In the genomic region with DNA sequence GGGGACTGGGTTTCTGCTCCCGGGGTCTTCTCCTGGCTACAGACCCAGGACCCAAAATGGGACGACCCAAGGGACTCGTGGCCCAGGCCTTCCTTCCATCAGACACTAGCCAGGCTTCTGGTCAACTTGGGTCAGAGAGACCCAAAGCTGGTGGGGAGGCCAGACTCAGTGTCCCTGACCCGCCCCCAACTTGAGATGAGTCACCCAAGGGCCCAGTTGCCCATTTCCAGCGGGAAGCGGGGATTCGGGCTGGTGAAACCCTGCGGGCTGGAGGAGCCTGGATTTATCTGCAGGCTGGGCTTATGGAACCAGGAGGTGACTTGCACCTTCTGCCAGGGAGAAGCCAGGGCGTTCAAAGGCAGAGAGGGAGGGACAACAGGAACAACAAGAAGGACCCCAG, we compare ENCODE assay signal across 15 cellular contexts.
"Had no signal": no experiment of that assay in that cellular context is flagged by ENCODE, and none has a peak within 500 bp of the region (broad histone marks: within the 10 kb centered on the region; RNA-seq: fewer than 3 reads in every experiment).

No MANE protein-coding gene starts in this region.

- H3K4me1 Mint-ChIP-seq: activated CD4-positive, alpha-beta memory T cell treated with anti-CD3 and anti-CD28 coated beads, Interleukin-2, amount 10 ng/mL, durations not matched to agents 7 days and 5 days; activated CD4-positive, alpha-beta T cell treated with anti-CD3 and anti-CD28 coated beads for 36 hours; stimulated activated memory B cell treated with anti-CD40 and anti-IgM and Interleukin-4, amounts not matched to agents 10 μg/mL and 1 μg/mL and 100 μg/mL, for 72 hours had no signal

- ATAC-seq: activated CD4-positive, alpha-beta T cell treated with anti-CD3 and anti-CD28 coated beads for 36 hours; left lobe of liver; stimulated activated memory B cell treated with anti-CD40 and anti-IgM and Interleukin-4, amounts not matched to agents 10 μg/mL and 1 μg/mL and 100 μg/mL, for 72 hours had no signal

- H3K9me3 ChIP-seq: colonic mucosa, transverse colon had no signal

- FAIRE-seq: frontal cortex had no signal

- H3K9me3 Mint-ChIP-seq: activated CD4-positive, alpha-beta memory T cell treated with anti-CD3 and anti-CD28 coated beads, Interleukin-2, amount 10 ng/mL, durations not matched to agents 7 days and 5 days; nephron; stimulated activated memory B cell treated with anti-CD40 and anti-IgM and Interleukin-4, amounts not matched to agents 10 μg/mL and 1 μg/mL and 100 μg/mL, for 72 hours had no signal

- H3K4me1 ChIP-seq: colonic mucosa had no signal

- H3K27me3 ChIP-seq: cardiac muscle cell, colonic mucosa, transverse colon had no signal

- H3K9ac ChIP-seq: parathyroid adenoma had no signal

- H3K4me3 ChIP-seq: cardiac muscle cell, colonic mucosa, transverse colon had no signal

- H3K27ac Mint-ChIP-seq: activated CD4-positive, alpha-beta memory T cell treated with anti-CD3 and anti-CD28 coated beads, Interleukin-2, amount 10 ng/mL, durations not matched to agents 7 days and 5 days; activated CD4-positive, alpha-beta T cell treated with anti-CD3 and anti-CD28 coated beads for 36 hours; stimulated activated memory B cell treated with anti-CD40 and anti-IgM and Interleukin-4, amounts not matched to agents 10 μg/mL and 1 μg/mL and 100 μg/mL, for 72 hours had no signal

- H3K27me3 Mint-ChIP-seq: activated CD4-positive, alpha-beta memory T cell treated with anti-CD3 and anti-CD28 coated beads, Interleukin-2, amount 10 ng/mL, durations not matched to agents 7 days and 5 days; activated CD4-positive, alpha-beta T cell treated with anti-CD3 and anti-CD28 coated beads for 36 hours; stimulated activated memory B cell treated with anti-CD40 and anti-IgM and Interleukin-4, amounts not matched to agents 10 μg/mL and 1 μg/mL and 100 μg/mL, for 72 hours had no signal

- H3K4me3 Mint-ChIP-seq: activated CD4-positive, alpha-beta memory T cell treated with anti-CD3 and anti-CD28 coated beads, Interleukin-2, amount 10 ng/mL, durations not matched to agents 7 days and 5 days; activated CD4-positive, alpha-beta T cell treated with anti-CD3 and anti-CD28 coated beads for 36 hours; nephron; stimulated activated memory B cell treated with anti-CD40 and anti-IgM and Interleukin-4, amounts not matched to agents 10 μg/mL and 1 μg/mL and 100 μg/mL, for 72 hours had no signal

- H3K36me3 ChIP-seq: colonic mucosa had no signal

- DNase-seq: activated CD4-positive, alpha-beta memory T cell treated with anti-CD3 and anti-CD28 coated beads, Interleukin-2, amount 10 ng/mL, durations not matched to agents 7 days and 5 days; activated CD4-positive, alpha-beta T cell treated with anti-CD3 and anti-CD28 coated beads for 36 hours; activated gamma-delta T cell treated with Interleukin-2 at 50 U/mL for 16 hours; activated T-cell treated with anti-CD3 and anti-CD28 coated beads, Interleukin-2, amount 50 U/mL, for 48 hours; colonic mucosa; islet precursor cell; stimulated activated CD4-positive, alpha-beta T cell treated with anti-CD3 and anti-CD28 coated beads, Interleukin-1b, Interleukin-23, amount 100 ng/mL, for 48 hours; T1000; transverse colon had no signal

- H3K27ac ChIP-seq: cardiac muscle cell, colonic mucosa, parathyroid adenoma had no signal
